ENCODE assay signal across 27 cellular contexts in the genomic region with DNA sequence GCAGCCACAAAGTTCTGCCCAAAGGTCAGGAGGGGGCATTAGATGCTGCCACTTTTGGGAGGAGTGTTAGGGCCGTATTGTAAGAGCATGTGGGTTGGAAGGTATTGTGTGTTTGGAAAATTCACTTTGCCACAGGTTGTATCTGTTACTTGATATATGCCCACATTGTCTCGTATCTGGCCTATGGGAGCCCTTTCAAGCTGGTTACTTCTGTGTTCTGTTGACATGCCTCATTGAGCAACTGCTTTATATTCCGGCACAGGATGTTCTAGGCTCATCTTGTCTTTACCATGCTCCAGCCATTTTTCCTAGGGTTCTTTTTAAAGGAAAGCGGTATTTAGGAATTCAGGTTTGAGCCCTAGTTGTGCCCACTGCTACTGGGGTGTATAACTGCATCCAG. TPM values are rescaled to one million over a fixed set of nuclear protein-coding genes. Genes with fewer than 3 reads are reported as not detected.
A peak's percentile ranks its signal among the peaks of the same experiment; 100 is the strongest.
DNase-seq lines count a peak whose midpoint lies in the region; ATAC-seq, FAIRE-seq and TF ChIP-seq lines count a peak whose summit lies in the region.
"Had no signal": no experiment of that assay in that cellular context is flagged by ENCODE, and none has a peak within 500 bp of the region (broad histone marks: within the 10 kb centered on the region; RNA-seq: fewer than 3 reads in every experiment).

No MANE protein-coding gene starts in this region.

- SMC1A ChIA-PET in GM12878 (lab: Charles Lee; ENCODE audit: uncharacterized antibody, unreplicated experiment) = no interaction called here

- in situ Hi-C loops in GM12878 (cut with MboI) = no loop called here

- H3K27ac ChIP-seq in BLaER1 (no peak overlapping the region), HEK293 (ENCODE audit: extremely low read depth, low read depth, low read length) (no peak overlapping the region), GM12878 (ENCODE audit: control insufficient read depth, insufficient read depth) (no peak overlapping the region), colonic mucosa (no peak overlapping the region)
- H3K27ac ChIP-seq: 22Rv1, RWPE1 had no signal

- peaks cover 62% of the 10 kb centered on the region for H3K4me1 Mint-ChIP-seq in nephron progenitor cell
- H3K4me1 Mint-ChIP-seq in activated CD8-positive, alpha-beta T cell treated with anti-CD3 and anti-CD28 coated beads, Interleukin-2, amount 10 ng/mL, durations not matched to agents 7 days and 5 days (ENCODE audit: low read depth) = peaks cover 25% of the 10 kb centered on the region

- H2AFZ ChIP-seq in GM12878 (ENCODE audit: control insufficient read depth, low read depth, low read length) = no peak overlapping the region

- H3K27me3 ChIP-seq in BLaER1 (no peaks in the 10 kb centered on the region), GM12878 (replicated peaks in 1 of 2; ENCODE audit: control insufficient read depth in 2 of 2, insufficient read depth in 2 of 2, low read length in 1 of 2) (no peaks in the 10 kb centered on the region), colonic mucosa (no peaks in the 10 kb centered on the region)

- H3K4me3 ChIP-seq in BLaER1 (no peak overlapping the region), HEK293 (ENCODE audit: low read depth, low read length) (no peak overlapping the region), GM12878 (no peak overlapping the region), colonic mucosa (no peak overlapping the region)

- POLR2A ChIA-PET in HEK293 (lab: Yijun Ruan, JAX) = no interaction called here
- POLR2A ChIA-PET in GM12878 (lab: Charles Lee) = no interaction called here
- POLR2A ChIA-PET in activated CD8-positive, alpha-beta T cell treated with anti-CD3 and anti-CD28 coated beads, Interleukin-2, amount 10 ng/mL, durations not matched to agents 7 days and 5 days (lab: Charles Lee) = no interaction called here

- no peak for TF ChIP-seq POLR2A in GM12878 (IDR thresholded peaks at IDR 0.05; ENCODE audit: low read depth, low read length)

- H3K4me2 ChIP-seq in BLaER1 = peak overlapping the region; percentile 24
- peak overlapping the region; percentile 11; the same call in 1 of the 2 replicates for H3K4me2 ChIP-seq in GM12878 (ENCODE audit: control insufficient read depth, insufficient read depth)
- H3K4me2 ChIP-seq: SK-N-SH had no signal

- no peaks in the 10 kb centered on the region for H3K27me3 Mint-ChIP-seq in nephron progenitor cell (ENCODE audit: low read depth, poor library complexity)
- H3K27me3 Mint-ChIP-seq in activated CD8-positive, alpha-beta T cell treated with anti-CD3 and anti-CD28 coated beads, Interleukin-2, amount 10 ng/mL, durations not matched to agents 7 days and 5 days (ENCODE audit: low read depth) = no peaks in the 10 kb centered on the region

- H4K20me1 ChIP-seq in BLaER1 (peaks cover 72% of the 10 kb centered on the region), GM12878 (ENCODE audit: control insufficient read depth, insufficient read depth) (no peaks in the 10 kb centered on the region)

- peaks cover 46% of the 10 kb centered on the region for H3K36me3 Mint-ChIP-seq in nephron progenitor cell (ENCODE audit: low read depth)
- H3K36me3 Mint-ChIP-seq in activated CD8-positive, alpha-beta T cell treated with anti-CD3 and anti-CD28 coated beads, Interleukin-2, amount 10 ng/mL, durations not matched to agents 7 days and 5 days (ENCODE audit: low read depth) = peaks cover 52% of the 10 kb centered on the region

- TF ChIP-seq EP300 in GM12878 (IDR thresholded peaks at IDR 0.05; ENCODE audit: borderline replicate concordance in 1 of 2, control insufficient read depth in 1 of 2, low read depth in 2 of 2, low read length in 2 of 2) = no peak

- DNase-seq in GM12878 (ENCODE audit: low read depth, low spot score) (no peak), nephron progenitor cell (no peak), colonic mucosa (no peak), middle frontal gyrus (ENCODE audit: extremely low spot score, low spot score) (no peak)
- DNase-seq in activated CD8-positive, alpha-beta T cell treated with anti-CD3 and anti-CD28 coated beads, Interleukin-2, amount 10 ng/mL, durations not matched to agents 7 days and 5 days = no peak
- DNase-seq: ACHN; C1 segment of cervical spinal cord; Calu3; CD8-positive, alpha-beta T cell; DMS153; GOT3; KG1; NCI-H1092 treated with DMSO at 0.1 percent for 48 hours; NCI-H146; NCI-H2029 treated with DMSO at 0.1 percent for 48 hours; NCI-H2171; NCI-H345; NCI-H524 treated with DMSO at 0.1 percent for 48 hours; SHP77 treated with DMSO at 0.1 percent for 48 hours; SK-N-SH had no signal

- peaks cover 27% of the 10 kb centered on the region for H3K36me3 ChIP-seq in BLaER1
- peaks cover 37% of the 10 kb centered on the region in 2 experiments for H3K36me3 ChIP-seq in HEK293 (ENCODE audit: control insufficient read depth in 2 of 2, insufficient read depth in 1 of 2, low read length in 2 of 2)
- H3K36me3 ChIP-seq in GM12878 (ENCODE audit: control insufficient read depth in 2 of 2, insufficient read depth in 2 of 2, low read length in 1 of 2) = peaks cover 0 to 5% of the 10 kb centered on the region in 2 experiments; a peak in 3 of 4 replicates
- no peaks in the 10 kb centered on the region for H3K36me3 ChIP-seq in colonic mucosa

- BruUV-seq in GM12878 (replicated peaks; lab: Mats Ljungman, UMichigan) = no TSS peak

- WGBS in GM12878 (ENCODE audit: insufficient coverage, insufficient replicate concordance, low lambda C conversion rate, missing lambda C conversion rate) = 77% methylated on average over 4 of the region's 4 CpGs

- CTCF ChIA-PET in HEK293 (lab: Yijun Ruan, JAX) (no interaction called here), GM12878 (lab: Yijun Ruan, JAX) (interaction anchor here (0.8 kb wide), 1 partner anchor 29 kb away, joined by 3 read pairs; no protein-coding TSS in a partner anchor)
- CTCF ChIA-PET in activated CD8-positive, alpha-beta T cell treated with anti-CD3 and anti-CD28 coated beads, Interleukin-2, amount 10 ng/mL, durations not matched to agents 7 days and 5 days (lab: Charles Lee) = no interaction called here

- H3K4me1 ChIP-seq in BLaER1 = peaks cover 33% of the 10 kb centered on the region
- H3K4me1 ChIP-seq in HEK293 (ENCODE audit: control insufficient read depth, insufficient read depth, low read length) = peaks cover 32% of the 10 kb centered on the region
- peaks cover 6% of the 10 kb centered on the region; the same call in 1 of the 2 replicates for H3K4me1 ChIP-seq in GM12878 (ENCODE audit: control insufficient read depth, insufficient read depth, low read length)
- H3K4me1 ChIP-seq in colonic mucosa = no peaks in the 10 kb centered on the region

- peak overlapping the region; percentile 40 for H3K27ac Mint-ChIP-seq in nephron progenitor cell
- no peak overlapping the region for H3K27ac Mint-ChIP-seq in activated CD8-positive, alpha-beta T cell treated with anti-CD3 and anti-CD28 coated beads, Interleukin-2, amount 10 ng/mL, durations not matched to agents 7 days and 5 days
- H3K27ac Mint-ChIP-seq: CD8-positive, alpha-beta T cell had no signal

- RAD21 ChIA-PET in GM12878 (lab: Charles Lee; ENCODE audit: unreplicated experiment) = interaction anchor here (1.0 kb wide), 1 partner anchor 9 kb away, joined by 3 read pairs; no protein-coding TSS in a partner anchor

- no peak overlapping the region for H3K4me3 Mint-ChIP-seq in nephron progenitor cell
- H3K4me3 Mint-ChIP-seq in activated CD8-positive, alpha-beta T cell treated with anti-CD3 and anti-CD28 coated beads, Interleukin-2, amount 10 ng/mL, durations not matched to agents 7 days and 5 days = no peak overlapping the region
- H3K4me3 Mint-ChIP-seq: CD8-positive, alpha-beta T cell had no signal

- H3K79me2 ChIP-seq in GM12878 (ENCODE audit: control insufficient read depth, insufficient read depth, low read length) = peaks cover 59% of the 10 kb centered on the region

- TF ChIP-seq CTCF in HEK293 (tag by site-specific recombination; IDR thresholded peaks at IDR 0.05) (no peak), GM12878 (IDR thresholded peaks at IDR 0.05 in 2 of 3, conservative IDR thresholded peaks at IDR 0.05 in 1 of 3; ENCODE audit: control insufficient read depth in 2 of 3, extremely low read depth in 1 of 3, insufficient read depth in 1 of 3, low read depth in 3 of 3, low read length in 3 of 3) (no peak), nephron progenitor cell (IDR thresholded peaks at IDR 0.05) (no peak), colonic mucosa (IDR thresholded peaks at IDR 0.05) (no peak)

- intact Hi-C loops in GM12878 (cut with micrococcal nuclease; ENCODE audit: unreplicated experiment) (no loop called here), colonic mucosa (cut with DNase I) (no loop called here)

- H3K9me3 ChIP-seq in BLaER1 = no peaks in the 10 kb centered on the region
- H3K9me3 ChIP-seq in HEK293 (ENCODE audit: control insufficient read depth, insufficient read depth, low read depth, low read length) = no peaks in the 10 kb centered on the region
- H3K9me3 ChIP-seq in GM12878 (replicated peaks; ENCODE audit: control insufficient read depth, insufficient read depth, low read length) = no peaks in the 10 kb centered on the region
- no peaks in the 10 kb centered on the region for H3K9me3 ChIP-seq in colonic mucosa
- H3K9me3 ChIP-seq: SK-N-SH had no signal

- peak; percentile 47 for FAIRE-seq in GM12878 (lab: Jason Lieb, UNC)
- FAIRE-seq: HTR-8/SVneo had no signal

- no peak for TF ChIP-seq RAD21 in GM12878 (IDR thresholded peaks at IDR 0.05; ENCODE audit: insufficient read depth, low read depth, low read length)

- H3K9me3 Mint-ChIP-seq in nephron progenitor cell = peaks cover 6% of the 10 kb centered on the region
- H3K9me3 Mint-ChIP-seq in activated CD8-positive, alpha-beta T cell treated with anti-CD3 and anti-CD28 coated beads, Interleukin-2, amount 10 ng/mL, durations not matched to agents 7 days and 5 days (ENCODE audit: insufficient read depth) = no peaks in the 10 kb centered on the region
- H3K9me3 Mint-ChIP-seq: CD8-positive, alpha-beta T cell had no signal

- peak; percentile 62 for ATAC-seq in GM12878
- ATAC-seq in GM19328 (IDR thresholded peaks at IDR 0.05; ENCODE audit: unreplicated experiment) = no peak
- no peak for ATAC-seq in activated CD8-positive, alpha-beta T cell treated with anti-CD3 and anti-CD28 coated beads, Interleukin-2, amount 10 ng/mL, durations not matched to agents 7 days and 5 days
- ATAC-seq: CD8-positive, alpha-beta T cell; HCT116 had no signal

- H3K9ac ChIP-seq in BLaER1 = no peak overlapping the region
- no peak overlapping the region for H3K9ac ChIP-seq in GM12878 (ENCODE audit: control insufficient read depth, insufficient read depth, low read length)
- no peak overlapping the region for H3K9ac ChIP-seq in colonic mucosa (ENCODE audit: low read depth in 2 of 2, low read length in 2 of 2)
- H3K9ac ChIP-seq: SK-N-SH had no signal

RNA-seq across cellular contexts. Expression of gene ADNP2, which starts 6.0 kb away (rescaled TPM):
- 18.5 and 22.4 TPM in 2 replicates for total RNA-seq in GM12878 (2013; cell fraction: nucleolus; rRNA removed)
- total RNA-seq in GM12878 (2014; rRNA removed) (18.0 and 18.6 TPM in 2 replicates), GM12878 (2014; rRNA removed; fragmentation: Illumina TruSeq; extraction: Trizol) (16.2 and 17.8 TPM in 2 replicates), GM12878 (2021) (25.1 and 26.7 TPM in 2 replicates), colonic mucosa (10 to 100 TPM; 17.8 to 18.1 TPM)
- 10.7 TPM for polyA plus RNA-seq in GM12878 (2011; ENCODE audit: low read depth)
- polyA plus RNA-seq in GM12878 (2011; rRNA removed) (9.9 and 14.1 TPM in 2 replicates), GM12878 (2014; fragmentation: Illumina TruSeq; extraction: Trizol) (18.2 and 20.0 TPM in 2 replicates), GM12878 (2014; fragmentation: Nextera tagmentation; extraction: Ambion mirVana) (10 to 100 TPM in 1 of 2 experiments, 1 to 10 TPM in 1; 6.9 to 13.1 TPM), GM12878 (2014; rRNA removed) (12.8 and 13.0 TPM in 2 replicates), GM12878 (2016; fragmentation: Nextera tagmentation; extraction: Ambion mirVana) (1 to 10 TPM; 3.7 to 9.3 TPM)
- polyA plus RNA-seq in GM12878 (2011; cell fraction: cytosol; rRNA removed) = 9.0 and 10.5 TPM in 2 replicates
- 7.1 and 9.9 TPM in 2 replicates for polyA plus RNA-seq in GM12878 (2011; cell fraction: nucleus; rRNA removed)
- 8.5 and 12.8 TPM in 2 replicates for polyA plus RNA-seq in GM12878 (2012)
- 18.7 and 22.1 TPM in 2 replicates for polyA minus RNA-seq in GM12878 (2011; rRNA and poly(A)+ RNA removed)
- 7.6 and 9.5 TPM in 2 replicates for polyA minus RNA-seq in GM12878 (2011; cell fraction: cytosol; rRNA and poly(A)+ RNA removed)
- polyA minus RNA-seq in GM12878 (2011; cell fraction: nucleus; rRNA and poly(A)+ RNA removed) = 5.7 and 9.7 TPM in 2 replicates
- total RNA-seq in activated CD8-positive, alpha-beta T cell treated with anti-CD3 and anti-CD28 coated beads, Interleukin-2, amount 10 ng/mL, durations not matched to agents 7 days and 5 days = 10 to 100 TPM; 23.5 to 24.5 TPM
